In genomic region chr4:53378171-53378482, GRCh38 we compare ENCODE assay signal across 8 cellular contexts. TPM values are rescaled to one million over a fixed set of nuclear protein-coding genes. Genes with fewer than 3 reads are reported as not detected.
A peak's percentile ranks its signal among the peaks of the same experiment; 100 is the strongest.
DNase-seq lines count a peak whose midpoint lies in the region; FAIRE-seq and TF ChIP-seq lines count a peak whose summit lies in the region.

No MANE protein-coding gene starts in this region.

- no peaks in the 10 kb centered on the region for H3K9me1 ChIP-seq in endothelial cell of umbilical vein (replicated peaks; ENCODE audit: control insufficient read depth, extremely low read depth, insufficient read depth, low read length)

- peaks cover 57% of the 10 kb centered on the region for H3K79me2 ChIP-seq in Loucy (ENCODE audit: insufficient read depth, low read length)
- H3K79me2 ChIP-seq in endothelial cell of umbilical vein (ENCODE audit: control insufficient read depth, insufficient read depth, low read length): peaks cover 42% of the 10 kb centered on the region

- H3K27ac ChIP-seq in endothelial cell of umbilical vein (ENCODE audit: insufficient read depth, low read depth, low read length) (peak overlapping the region; percentile 67), rectal smooth muscle tissue (ENCODE audit: low read depth, low read length) (peak overlapping the region; percentile 85)

- H3K27me3 ChIP-seq in Loucy (ENCODE audit: insufficient read depth, low read length, poor library complexity, severe bottlenecking) (no peaks in the 10 kb centered on the region), endothelial cell of umbilical vein (ENCODE audit: control insufficient read depth in 2 of 2, insufficient read depth in 2 of 2, low read length in 2 of 2) (peaks cover 0 to 8% of the 10 kb centered on the region in 2 experiments), rectal smooth muscle tissue (ENCODE audit: control insufficient read depth, insufficient read depth, low read length) (no peaks in the 10 kb centered on the region)

- intact Hi-C loops in endothelial cell of umbilical vein (cut with micrococcal nuclease): loop anchor here (2.0 kb wide), 1 partner anchor 181 kb away; no protein-coding TSS in a partner anchor

- CTCF ChIA-PET in endothelial cell of umbilical vein (lab: Charles Lee): interaction anchor here (1.2 to 1.4 kb wide), 3 partner anchors 13 to 856 kb away, joined by 3 to 6 read pairs (median 3); partner anchors contain the start of gene SCFD2

- H3K4me3 Mint-ChIP-seq in T-helper 2 cell treated with Interferon-gamma antibody and Interleukin-4, amounts not matched to agents 5 μg/mL and 100 μg/mL, for 36 hours: peak overlapping the region; percentile 96

- peak overlapping the region; percentile 95 for H3K27ac Mint-ChIP-seq in T-helper 2 cell treated with Interferon-gamma antibody and Interleukin-4, amounts not matched to agents 5 μg/mL and 100 μg/mL, for 36 hours

- H4K20me1 ChIP-seq in Loucy (ENCODE audit: insufficient read depth, low read length, poor library complexity, severe bottlenecking): peaks cover 53% of the 10 kb centered on the region
- peaks cover 3% of the 10 kb centered on the region for H4K20me1 ChIP-seq in endothelial cell of umbilical vein (replicated peaks; ENCODE audit: control insufficient read depth, extremely low read depth, insufficient read depth, low read length)

- H3K4me1 ChIP-seq in Loucy (ENCODE audit: insufficient read depth, low read length, poor library complexity, severe bottlenecking): peaks cover 44% of the 10 kb centered on the region
- peaks cover 13% of the 10 kb centered on the region for H3K4me1 ChIP-seq in endothelial cell of umbilical vein (ENCODE audit: control insufficient read depth, extremely low read depth, insufficient read depth, low read length)
- peaks cover 4% of the 10 kb centered on the region for H3K4me1 ChIP-seq in rectal smooth muscle tissue (ENCODE audit: control insufficient read depth, insufficient read depth, low read length)

- H3K9me3 ChIP-seq in Loucy (ENCODE audit: insufficient read depth, low read depth, low read length) (no peaks in the 10 kb centered on the region), endothelial cell of umbilical vein (replicated peaks; ENCODE audit: control insufficient read depth, insufficient read depth, low read length) (no peaks in the 10 kb centered on the region)

- POLR2A ChIA-PET in endothelial cell of umbilical vein (lab: Charles Lee): no interaction called here

- peak overlapping the region; percentile 95 for H3K9ac ChIP-seq in Loucy (ENCODE audit: low read depth, low read length, poor library complexity, severe bottlenecking)
- peak overlapping the region; percentile 93 for H3K9ac ChIP-seq in endothelial cell of umbilical vein (replicated peaks; ENCODE audit: extremely low read depth, insufficient read depth, low read length)
- H3K9ac ChIP-seq in rectal smooth muscle tissue (ENCODE audit: low read length): peak overlapping the region; percentile 90

- H3K4me3 ChIP-seq in Loucy (ENCODE audit: low read length, poor library complexity, severe bottlenecking) (peak overlapping the region; percentile 98), endothelial cell of umbilical vein (replicated peaks in 1 of 3; ENCODE audit: insufficient read depth in 1 of 3, low read depth in 1 of 3, low read length in 3 of 3) (peak overlapping the region; percentile 82 to 90 (median 88)), rectal smooth muscle tissue (ENCODE audit: low read length) (peak overlapping the region; percentile 94)

- H3K9me2 ChIP-seq in Loucy (replicated peaks; ENCODE audit: low read depth, low read length): no peaks in the 10 kb centered on the region

- no peaks in the 10 kb centered on the region for H3F3A ChIP-seq in Loucy (ENCODE audit: low read depth)

- DNase-seq in T-helper 2 cell treated with Interferon-gamma antibody and Interleukin-4, amounts not matched to agents 5 μg/mL and 100 μg/mL, for 36 hours (ENCODE audit: low spot score): no peak
- DNase-seq in T-helper 2 cell (no peak), endothelial cell of umbilical vein (ENCODE audit: low read depth, low spot score) (no peak), cortex of kidney (lab: John Stamatoyannopoulos, UW) (no peak), HuH-7.5 (ENCODE audit: low spot score) (no peak), GM19238 (ENCODE audit: insufficient read length, low spot score) (no peak)

- FAIRE-seq in endothelial cell of umbilical vein (lab: Jason Lieb, UNC): no peak

- no peaks in the 10 kb centered on the region for H3K9me3 Mint-ChIP-seq in T-helper 2 cell treated with Interferon-gamma antibody and Interleukin-4, amounts not matched to agents 5 μg/mL and 100 μg/mL, for 36 hours

- TF ChIP-seq POLR2A in endothelial cell of umbilical vein (IDR thresholded peaks at IDR 0.05; ENCODE audit: low read depth, low read length): no peak

- dilution Hi-C loops in endothelial cell of umbilical vein (cut with MboI; ENCODE audit: extremely low pct_ligation_motif_present, low sequenced_read_pairs): no loop called here

- no TSS peak for BruUV-seq in endothelial cell of umbilical vein (replicated peaks; lab: Mats Ljungman, UMichigan)

- peak overlapping the region; percentile 97 for H3K4me2 ChIP-seq in Loucy (ENCODE audit: low read depth, low read length, poor library complexity, severe bottlenecking)
- peak overlapping the region; percentile 86 for H3K4me2 ChIP-seq in endothelial cell of umbilical vein (ENCODE audit: insufficient read depth, low read length)

- peaks cover 4% of the 10 kb centered on the region for H3K27me3 Mint-ChIP-seq in T-helper 2 cell treated with Interferon-gamma antibody and Interleukin-4, amounts not matched to agents 5 μg/mL and 100 μg/mL, for 36 hours (ENCODE audit: low read depth)

- no peak for TF ChIP-seq CTCF in Loucy (conservative IDR thresholded peaks at IDR 0.05; ENCODE audit: low read length)
- TF ChIP-seq CTCF in endothelial cell of umbilical vein (IDR thresholded peaks at IDR 0.05; ENCODE audit: extremely low read depth in 1 of 2, insufficient read depth in 1 of 2, low read depth in 1 of 2, low read length in 2 of 2): no peak

- H3K36me3 Mint-ChIP-seq in T-helper 2 cell treated with Interferon-gamma antibody and Interleukin-4, amounts not matched to agents 5 μg/mL and 100 μg/mL, for 36 hours (ENCODE audit: low read depth): peaks cover 21% of the 10 kb centered on the region

- peak overlapping the region; percentile 91 for H2AFZ ChIP-seq in Loucy (ENCODE audit: low read length)
- H2AFZ ChIP-seq in endothelial cell of umbilical vein (ENCODE audit: low read depth, low read length): peak overlapping the region; percentile 100

- peaks cover 25% of the 10 kb centered on the region for H3K4me1 Mint-ChIP-seq in T-helper 2 cell treated with Interferon-gamma antibody and Interleukin-4, amounts not matched to agents 5 μg/mL and 100 μg/mL, for 36 hours (ENCODE audit: low read depth)

- H3K36me3 ChIP-seq in Loucy (ENCODE audit: insufficient read depth, low read length) (peaks cover 10% of the 10 kb centered on the region), endothelial cell of umbilical vein (ENCODE audit: control insufficient read depth in 2 of 2, extremely low read depth in 1 of 2, insufficient read depth in 2 of 2, low read length in 2 of 2) (no peaks in the 10 kb centered on the region), rectal smooth muscle tissue (ENCODE audit: control insufficient read depth, insufficient read depth, low read length) (no peaks in the 10 kb centered on the region)

TF ChIP-seq in endothelial cell of umbilical vein, 7 proteins besides CTCF, POLR2A, EP300 and RAD21:
- no peak for TF ChIP-seq MYC (IDR thresholded peaks at IDR 0.05; ENCODE audit: low read depth, low read length)
- no peak for TF ChIP-seq EZH2 (IDR thresholded peaks at IDR 0.05; ENCODE audit: borderline replicate concordance, low read depth, low read length, severe bottlenecking)
- no peak for TF ChIP-seq JUN (IDR thresholded peaks at IDR 0.05; ENCODE audit: borderline replicate concordance, insufficient read depth, insufficient read length, low read depth)
- no peak for TF ChIP-seq POLR2AphosphoS5 (IDR thresholded peaks at IDR 0.05; ENCODE audit: insufficient read depth, low read depth, low read length)
- no peak for TF ChIP-seq GATA2 (IDR thresholded peaks at IDR 0.05; ENCODE audit: insufficient read depth, insufficient read length, low read depth, low read length)
- no peak for TF ChIP-seq MAX (IDR thresholded peaks at IDR 0.05; ENCODE audit: insufficient read depth, insufficient read length)
- no peak for TF ChIP-seq FOS (IDR thresholded peaks at IDR 0.05; ENCODE audit: borderline replicate concordance, insufficient read depth, low read length)

RNA-seq across cellular contexts. Expression of gene FIP1L1, which starts 0.7 kb away (rescaled TPM):
- total RNA-seq in endothelial cell of umbilical vein: 51.9 and 52.1 TPM in 2 replicates
- polyA plus RNA-seq in endothelial cell of umbilical vein: 13.8 and 18.9 TPM in 2 replicates
- 16.3 and 18.9 TPM in 2 replicates for polyA plus RNA-seq in endothelial cell of umbilical vein (2011; cell fraction: cytosol; rRNA removed)
- 41.8 and 52.7 TPM in 2 replicates for polyA plus RNA-seq in endothelial cell of umbilical vein (2011; cell fraction: nucleus; rRNA removed)
- polyA plus RNA-seq in endothelial cell of umbilical vein (2012): 32.7 and 37.2 TPM in 2 replicates
- polyA minus RNA-seq in endothelial cell of umbilical vein: 32.4 and 39.8 TPM in 2 replicates
- polyA minus RNA-seq in endothelial cell of umbilical vein (2011; cell fraction: cytosol; rRNA and poly(A)+ RNA removed): 15.3 TPM
- polyA minus RNA-seq in endothelial cell of umbilical vein (2011; cell fraction: nucleus; rRNA and poly(A)+ RNA removed): 63.9 and 64.7 TPM in 2 replicates

RNA-seq across cellular contexts. Expression of gene SCFD2, which starts 12.3 kb away (rescaled TPM):
- total RNA-seq in endothelial cell of umbilical vein: 17.6 and 22.8 TPM in 2 replicates
- polyA plus RNA-seq in endothelial cell of umbilical vein: 12.3 and 14.2 TPM in 2 replicates
- polyA plus RNA-seq in endothelial cell of umbilical vein (2011; cell fraction: cytosol; rRNA removed): 11.6 and 12.4 TPM in 2 replicates
- 15.2 and 15.7 TPM in 2 replicates for polyA plus RNA-seq in endothelial cell of umbilical vein (2011; cell fraction: nucleus; rRNA removed)
- polyA plus RNA-seq in endothelial cell of umbilical vein (2012): 12.6 and 16.3 TPM in 2 replicates
- 38.9 and 51.2 TPM in 2 replicates for polyA minus RNA-seq in endothelial cell of umbilical vein
- polyA minus RNA-seq in endothelial cell of umbilical vein (2011; cell fraction: cytosol; rRNA and poly(A)+ RNA removed): 6.1 TPM
- 68.9 and 71.6 TPM in 2 replicates for polyA minus RNA-seq in endothelial cell of umbilical vein (2011; cell fraction: nucleus; rRNA and poly(A)+ RNA removed)
